1 cellular context compared by ENCODE assay signal in the genomic region with DNA sequence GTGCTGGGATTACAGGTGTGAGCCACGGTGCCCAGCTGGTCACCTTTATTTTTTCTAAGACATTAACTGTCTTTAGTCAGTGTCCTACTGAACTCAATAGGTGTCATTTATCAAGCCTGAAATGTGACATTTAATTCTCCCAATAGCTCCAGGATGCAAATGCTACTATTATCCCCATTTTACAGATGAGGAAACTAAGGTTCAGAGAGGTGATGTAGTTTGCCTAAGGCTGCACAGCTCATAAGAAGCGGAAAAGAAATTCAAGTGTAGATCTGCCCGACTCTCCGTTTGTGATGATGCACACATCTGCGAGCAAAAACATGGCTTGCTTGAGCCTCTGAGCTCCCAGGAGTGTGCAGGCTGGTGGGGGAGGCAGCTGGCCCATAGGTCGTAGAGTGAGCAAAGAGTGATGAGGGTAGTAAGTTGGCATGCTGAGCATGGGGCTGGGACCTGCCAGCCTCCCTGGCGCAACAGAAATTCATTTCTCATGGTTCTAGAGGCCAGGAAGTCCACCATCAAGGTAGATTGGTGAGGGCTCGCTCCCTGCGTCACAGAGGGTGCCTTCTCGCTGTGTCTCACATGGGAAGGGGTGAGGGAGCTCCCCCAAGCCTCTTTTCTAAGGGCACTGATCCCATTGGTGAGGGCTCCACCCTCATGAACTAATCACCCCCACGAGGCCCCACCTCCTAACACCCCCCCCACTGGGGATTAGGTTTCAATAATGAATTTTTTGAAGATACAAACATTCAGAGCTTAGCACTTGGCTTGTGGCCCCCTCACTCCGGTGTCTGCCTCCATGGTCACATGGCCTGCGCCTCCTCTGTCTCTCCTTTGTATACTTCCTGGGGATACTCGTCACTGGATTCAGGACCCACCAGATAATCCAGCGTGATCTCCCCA.
TF ChIP-seq lines count a peak whose summit lies in the region.

No MANE protein-coding gene starts in this region.

TF ChIP-seq in WTC11, 78 proteins besides CTCF, POLR2A, EP300 and RAD21 (continued from another document):
- no peak for TF ChIP-seq PREB (CRISPR knock-in tag; IDR thresholded peaks at IDR 0.05; ENCODE audit: borderline replicate concordance)
- TF ChIP-seq, protein P1, sequence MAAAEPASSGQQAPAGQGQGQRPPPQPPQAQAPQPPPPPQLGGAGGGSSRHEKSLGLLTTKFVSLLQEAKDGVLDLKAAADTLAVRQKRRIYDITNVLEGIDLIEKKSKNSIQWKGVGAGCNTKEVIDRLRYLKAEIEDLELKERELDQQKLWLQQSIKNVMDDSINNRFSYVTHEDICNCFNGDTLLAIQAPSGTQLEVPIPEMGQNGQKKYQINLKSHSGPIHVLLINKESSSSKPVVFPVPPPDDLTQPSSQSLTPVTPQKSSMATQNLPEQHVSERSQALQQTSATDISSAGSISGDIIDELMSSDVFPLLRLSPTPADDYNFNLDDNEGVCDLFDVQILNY (CRISPR knock-in tag; IDR thresholded peaks at IDR 0.05), result no peak
- no peak for TF ChIP-seq IRF1 (CRISPR knock-in tag; IDR thresholded peaks at IDR 0.05)
- no peak for TF ChIP-seq GTF2I (CRISPR knock-in tag; conservative IDR thresholded peaks at IDR 0.05)
- TF ChIP-seq ARID4B (CRISPR knock-in tag; IDR thresholded peaks at IDR 0.05; ENCODE audit: borderline replicate concordance), result no peak
- TF ChIP-seq RELA (CRISPR knock-in tag; IDR thresholded peaks at IDR 0.05; ENCODE audit: borderline replicate concordance), result no peak
- TF ChIP-seq, protein P2, sequence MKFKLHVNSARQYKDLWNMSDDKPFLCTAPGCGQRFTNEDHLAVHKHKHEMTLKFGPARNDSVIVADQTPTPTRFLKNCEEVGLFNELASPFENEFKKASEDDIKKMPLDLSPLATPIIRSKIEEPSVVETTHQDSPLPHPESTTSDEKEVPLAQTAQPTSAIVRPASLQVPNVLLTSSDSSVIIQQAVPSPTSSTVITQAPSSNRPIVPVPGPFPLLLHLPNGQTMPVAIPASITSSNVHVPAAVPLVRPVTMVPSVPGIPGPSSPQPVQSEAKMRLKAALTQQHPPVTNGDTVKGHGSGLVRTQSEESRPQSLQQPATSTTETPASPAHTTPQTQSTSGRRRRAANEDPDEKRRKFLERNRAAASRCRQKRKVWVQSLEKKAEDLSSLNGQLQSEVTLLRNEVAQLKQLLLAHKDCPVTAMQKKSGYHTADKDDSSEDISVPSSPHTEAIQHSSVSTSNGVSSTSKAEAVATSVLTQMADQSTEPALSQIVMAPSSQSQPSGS (CRISPR knock-in tag; IDR thresholded peaks at IDR 0.05; ENCODE audit: borderline replicate concordance, low read depth), result no peak
- no peak for TF ChIP-seq ZNF263 (CRISPR knock-in tag; IDR thresholded peaks at IDR 0.05; ENCODE audit: low read depth)
- no peak for TF ChIP-seq HMGA2 (CRISPR knock-in tag; IDR thresholded peaks at IDR 0.05)
- TF ChIP-seq, protein P3, sequence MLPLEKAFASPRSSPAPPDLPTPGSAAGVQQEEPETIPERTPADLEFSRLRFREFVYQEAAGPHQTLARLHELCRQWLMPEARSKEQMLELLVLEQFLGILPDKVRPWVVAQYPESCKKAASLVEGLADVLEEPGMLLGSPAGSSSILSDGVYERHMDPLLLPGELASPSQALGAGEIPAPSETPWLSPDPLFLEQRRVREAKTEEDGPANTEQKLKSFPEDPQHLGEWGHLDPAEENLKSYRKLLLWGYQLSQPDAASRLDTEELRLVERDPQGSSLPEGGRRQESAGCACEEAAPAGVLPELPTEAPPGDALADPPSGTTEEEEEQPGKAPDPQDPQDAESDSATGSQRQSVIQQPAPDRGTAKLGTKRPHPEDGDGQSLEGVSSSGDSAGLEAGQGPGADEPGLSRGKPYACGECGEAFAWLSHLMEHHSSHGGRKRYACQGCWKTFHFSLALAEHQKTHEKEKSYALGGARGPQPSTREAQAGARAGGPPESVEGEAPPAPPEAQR (CRISPR knock-in tag; IDR thresholded peaks at IDR 0.05), result no peak
- TF ChIP-seq MXD4 (CRISPR knock-in tag; IDR thresholded peaks at IDR 0.05; ENCODE audit: borderline replicate concordance), result no peak
- TF ChIP-seq ZNF281 (CRISPR knock-in tag; IDR thresholded peaks at IDR 0.05), result no peak
- no peak for TF ChIP-seq JAZF1 (CRISPR knock-in tag; IDR thresholded peaks at IDR 0.05)
